12 cellular contexts compared by ENCODE assay signal in genomic region chr1:224774378-224774777, GRCh38.
A peak's percentile ranks its signal among the peaks of the same experiment; 100 is the strongest.
DNase-seq lines count a peak whose midpoint lies in the region; ATAC-seq and TF ChIP-seq lines count a peak whose summit lies in the region.
"Had no signal": no experiment of that assay in that cellular context is flagged by ENCODE, and none has a peak within 500 bp of the region (broad histone marks: within the 10 kb centered on the region; RNA-seq: fewer than 3 reads in every experiment).

No MANE protein-coding gene starts in this region.

- peak; percentile 44 for TF ChIP-seq CTCF in BE2C (IDR thresholded peaks at IDR 0.05; ENCODE audit: low read depth, low read length)
- peak; percentile 36 for TF ChIP-seq CTCF in epithelial cell of proximal tubule (conservative IDR thresholded peaks at IDR 0.05; ENCODE audit: low read depth, low read length)
- no peak for TF ChIP-seq CTCF in omental fat pad (IDR thresholded peaks at IDR 0.05)

- no peaks in the 10 kb centered on the region for H3K36me3 ChIP-seq in BE2C
- H3K36me3 ChIP-seq: right atrium auricular region had no signal

- no peaks in the 10 kb centered on the region for H3K27me3 ChIP-seq in BE2C
- H3K27me3 ChIP-seq: right atrium auricular region had no signal

- ATAC-seq in GM18909 (IDR thresholded peaks at IDR 0.05; ENCODE audit: poor library complexity, unreplicated experiment) (peak; percentile 71), omental fat pad (ENCODE audit: low FRiP score) (no peak), GM19467 (IDR thresholded peaks at IDR 0.05; ENCODE audit: unreplicated experiment) (no peak), GM18520 (IDR thresholded peaks at IDR 0.05; ENCODE audit: unreplicated experiment) (no peak)
- no peak for ATAC-seq in activated naive CD4-positive, alpha-beta T cell treated with anti-CD3 and anti-CD28 coated beads, Interleukin-2, amount 50 U/mL, for 72 hours
- ATAC-seq: left cardiac atrium had no signal

- no peaks in the 10 kb centered on the region for H3K36me3 Mint-ChIP-seq in activated naive CD4-positive, alpha-beta T cell treated with anti-CD3 and anti-CD28 coated beads, Interleukin-2, amount 50 U/mL, for 72 hours

- no peak overlapping the region for H3K27ac Mint-ChIP-seq in activated naive CD4-positive, alpha-beta T cell treated with anti-CD3 and anti-CD28 coated beads, Interleukin-2, amount 50 U/mL, for 72 hours

- no peaks in the 10 kb centered on the region for H3K4me1 ChIP-seq in BE2C

- peak; percentile 12 for DNase-seq in BE2C
- peak; percentile 9 for DNase-seq in HK-2 (ENCODE audit: unreplicated experiment)
- no peak for DNase-seq in epithelial cell of proximal tubule (ENCODE audit: low read depth)
- DNase-seq in omental fat pad (ENCODE audit: low spot score) = no peak
- no peak for DNase-seq in activated naive CD4-positive, alpha-beta T cell treated with anti-CD3 and anti-CD28 coated beads, Interleukin-2, amount 50 U/mL, for 72 hours (ENCODE audit: low spot score in 2 of 2)
- DNase-seq: effector CD4-positive, alpha-beta T cell; left cardiac atrium; NCI-H2081 had no signal

- H3K9me3 ChIP-seq in BE2C = no peaks in the 10 kb centered on the region
- H3K9me3 ChIP-seq: right atrium auricular region had no signal

- H3K4me3 ChIP-seq in BE2C (ENCODE audit: low read depth, low read length) (no peak overlapping the region), epithelial cell of proximal tubule (ENCODE audit: low read depth, low read length) (no peak overlapping the region)
- H3K4me3 ChIP-seq: right atrium auricular region had no signal

- H3K9me3 Mint-ChIP-seq in activated naive CD4-positive, alpha-beta T cell treated with anti-CD3 and anti-CD28 coated beads, Interleukin-2, amount 50 U/mL, for 72 hours = no peaks in the 10 kb centered on the region

Comparison
In these comparisons a context has a peak if more than half of its experiments do, and no peak if none do; other contexts are left out.
1. DNase-seq: peak in BE2C (single experiment) and HK-2 (single experiment); none in epithelial cell of proximal tubule (single experiment), omental fat pad (single experiment) and activated naive CD4-positive, alpha-beta T cell treated with anti-CD3 and anti-CD28 coated beads, Interleukin-2, amount 50 U/mL, for 72 hours (0 of 2).
2. CTCF ChIP-seq: peak in BE2C (single experiment) and epithelial cell of proximal tubule (single experiment); none in omental fat pad (0 of 3).